Comparison of ENCODE assay signal across 23 cellular contexts in genomic region chr5:115709585-115709984, GRCh38.
A peak's percentile ranks its signal among the peaks of the same experiment; 100 is the strongest.
DNase-seq lines count a peak whose midpoint lies in the region; ATAC-seq and TF ChIP-seq lines count a peak whose summit lies in the region.
"Had no signal": no experiment of that assay in that cellular context is flagged by ENCODE, and none has a peak within 500 bp of the region (broad histone marks: within the 10 kb centered on the region; RNA-seq: fewer than 3 reads in every experiment).

No MANE protein-coding gene starts in this region.

- no peaks in the 10 kb centered on the region for H3K27me3 ChIP-seq in trophoblast cell (ENCODE audit: insufficient read depth, low read length)
- H3K27me3 ChIP-seq: BLaER1 had no signal

- intact Hi-C loops in head of caudate nucleus (cut with DNase I): no loop called here

- no peaks in the 10 kb centered on the region for H3K79me1 ChIP-seq in trophoblast cell (ENCODE audit: low read length)

- no peak overlapping the region for H3K4me3 ChIP-seq in trophoblast cell (ENCODE audit: low read depth, low read length)
- H3K4me3 ChIP-seq: BLaER1, GM12878 had no signal

- no peak overlapping the region for H2AK5ac ChIP-seq in trophoblast cell (ENCODE audit: low read length)

- H3K18ac ChIP-seq in trophoblast cell (ENCODE audit: low read length): no peak overlapping the region

- H2BK12ac ChIP-seq in trophoblast cell (ENCODE audit: low read length): no peak overlapping the region

- H2BK5ac ChIP-seq in trophoblast cell (ENCODE audit: low read depth, low read length, poor library complexity): no peak overlapping the region

- H3K23ac ChIP-seq in trophoblast cell (ENCODE audit: low read length): no peak overlapping the region

- H3K4me2 ChIP-seq in trophoblast cell (ENCODE audit: low read length): no peak overlapping the region
- H3K4me2 ChIP-seq: BLaER1 had no signal

- H3K79me2 ChIP-seq in trophoblast cell (ENCODE audit: control insufficient read depth, insufficient read depth, low read length, poor library complexity): no peaks in the 10 kb centered on the region

- H2AFZ ChIP-seq in trophoblast cell (ENCODE audit: insufficient read depth, low read length, poor library complexity): no peak overlapping the region

- H3K14ac ChIP-seq in trophoblast cell (ENCODE audit: low read length): no peak overlapping the region

- TF ChIP-seq CTCF in omental fat pad (IDR thresholded peaks at IDR 0.05) (no peak), GM20000 (IDR thresholded peaks at IDR 0.05; ENCODE audit: extremely low read depth, missing control alignments) (no peak)

- H3K4ac ChIP-seq in trophoblast cell (ENCODE audit: low read depth, low read length): no peak overlapping the region

- ATAC-seq in left lobe of liver: peak; percentile 82
- ATAC-seq in omental fat pad (ENCODE audit: low FRiP score): peak; percentile 54
- ATAC-seq: GM12878, HCT116, Panc1 had no signal

- WGBS in trophoblast cell (ENCODE audit: extremely low coverage, insufficient coverage, insufficient read length): no CpG with 5 or more reads among the region's 3 CpGs

- no peaks in the 10 kb centered on the region for H3K9me3 ChIP-seq in trophoblast cell (ENCODE audit: insufficient read depth, low read depth, low read length)

- no peaks in the 10 kb centered on the region for H3K36me3 ChIP-seq in trophoblast cell (ENCODE audit: control insufficient read depth in 1 of 2, insufficient read depth in 2 of 2, low read length in 2 of 2)
- H3K36me3 ChIP-seq: BLaER1 had no signal

- no peak overlapping the region for H3K9ac ChIP-seq in trophoblast cell (ENCODE audit: low read length)
- H3K9ac ChIP-seq: BLaER1 had no signal

- no peak overlapping the region for H3K27ac ChIP-seq in trophoblast cell (ENCODE audit: low read depth, low read length)
- H3K27ac ChIP-seq: 22Rv1, BLaER1 had no signal

- no peak overlapping the region for H2BK120ac ChIP-seq in trophoblast cell (ENCODE audit: insufficient read depth, low read length, poor library complexity)

- H4K8ac ChIP-seq in trophoblast cell (ENCODE audit: low read depth, low read length): no peak overlapping the region

- no peak overlapping the region for H4K12ac ChIP-seq in trophoblast cell (ENCODE audit: low read depth, low read length)

- H3K4me1 ChIP-seq in trophoblast cell (ENCODE audit: control insufficient read depth in 1 of 2, insufficient read depth in 2 of 2, low read length in 2 of 2): no peaks in the 10 kb centered on the region
- H3K4me1 ChIP-seq: BLaER1 had no signal

- no peak overlapping the region for H4K91ac ChIP-seq in trophoblast cell (ENCODE audit: low read depth, low read length)

- DNase-seq in DMS53 (lab: John Stamatoyannopoulos, UW) (peak; percentile 8), DMS53 treated with DMSO at 0.1 percent for 48 hours (lab: John Stamatoyannopoulos, UW; ENCODE audit: unreplicated experiment) (no peak), left lobe of liver (ENCODE audit: low spot score) (peak; percentile 64), omental fat pad (ENCODE audit: low spot score) (no peak), GM20000 (ENCODE audit: low spot score) (no peak), head of caudate nucleus (no peak), trophoblast cell (no peak)
- DNase-seq in activated T-cell treated with anti-CD3 and anti-CD28 coated beads, Interleukin-2, amount 50 U/mL, for 48 hours: no peak
- DNase-seq: ACHN; CD4-positive, alpha-beta T cell; COR-L47; DND-41; Karpas-422; NCI-H1694; NCI-H2081; NCI-H2171 treated with DMSO at 0.1 percent for 48 hours; NCI-H524 treated with DMSO at 0.1 percent for 48 hours; NCI-H82 had no signal

Comparison
In these comparisons a context has a peak if more than half of its experiments do, and no peak if none do; other contexts are left out.
1. DNase-seq: peak in DMS53 (single experiment) and left lobe of liver (single experiment); none in DMS53 treated with DMSO at 0.1 percent for 48 hours (single experiment), omental fat pad (single experiment), GM20000 (single experiment), head of caudate nucleus (0 of 42), activated T-cell treated with anti-CD3 and anti-CD28 coated beads, Interleukin-2, amount 50 U/mL, for 48 hours (0 of 2) and trophoblast cell (0 of 2).